Comparison of ENCODE assay signal across 8 cellular contexts in genomic region chr16:54284931-54285413, GRCh38. TPM values are rescaled to one million over a fixed set of nuclear protein-coding genes. Genes with fewer than 3 reads are reported as not detected.
DNase-seq lines count a peak whose midpoint lies in the region; ATAC-seq, FAIRE-seq and TF ChIP-seq lines count a peak whose summit lies in the region.

No MANE protein-coding gene starts in this region.

- H3K27ac ChIP-seq in keratinocyte (ENCODE audit: control insufficient read depth, insufficient read depth, low read length), result no peak overlapping the region
- peak overlapping the region; percentile 77 to 91 for H3K27ac ChIP-seq in tibial artery

- no peaks in the 10 kb centered on the region for H3K9me3 Mint-ChIP-seq in activated T-cell treated with anti-CD3 and anti-CD28 coated beads, Interleukin-2, amount 50 U/mL, for 4 hours
- no peaks in the 10 kb centered on the region for H3K9me3 Mint-ChIP-seq in activated T-helper 2 cell treated with anti-CD3 and anti-CD28 coated beads, Interferon-gamma antibody, Interleukin-2, Interleukin-4, amounts not matched to agents 10 μg/mL and 5 μg/mL and 100 μg/mL, durations not matched to agents 14 hours and 24 hours and 36 hours

- dilution Hi-C loops in keratinocyte (cut with MboI; ENCODE audit: extremely low pct_ligation_motif_present, low sequenced_read_pairs), result no loop called here

- peak overlapping the region; percentile 69 for H2AFZ ChIP-seq in keratinocyte (ENCODE audit: control insufficient read depth, low read length)

- no peak for ATAC-seq in activated T-cell treated with anti-CD3 and anti-CD28 coated beads, Interleukin-2, amount 50 U/mL, for 4 hours
- ATAC-seq in HG03378 (IDR thresholded peaks at IDR 0.05; ENCODE audit: unreplicated experiment), result no peak

- H3K9ac ChIP-seq in keratinocyte (ENCODE audit: control insufficient read depth, extremely low read depth, insufficient read depth, low read length), result peak overlapping the region; percentile 89

- H3K27me3 Mint-ChIP-seq in activated T-cell treated with anti-CD3 and anti-CD28 coated beads, Interleukin-2, amount 50 U/mL, for 4 hours (ENCODE audit: low read depth), result peaks cover 76% of the 10 kb centered on the region
- H3K27me3 Mint-ChIP-seq in activated T-helper 2 cell treated with anti-CD3 and anti-CD28 coated beads, Interferon-gamma antibody, Interleukin-2, Interleukin-4, amounts not matched to agents 10 μg/mL and 5 μg/mL and 100 μg/mL, durations not matched to agents 14 hours and 24 hours and 36 hours (ENCODE audit: low read depth), result peaks cover 71% of the 10 kb centered on the region

- H3K4me1 ChIP-seq in keratinocyte (ENCODE audit: control insufficient read depth, extremely low read depth, insufficient read depth, low read length), result no peaks in the 10 kb centered on the region
- peaks cover 0 to 41% (median 29%) of the 10 kb centered on the region in 4 donors for H3K4me1 ChIP-seq in tibial artery

- no peak for FAIRE-seq in keratinocyte (lab: Jason Lieb, UNC)

- intact Hi-C loops in activated T-helper 2 cell treated with anti-CD3 and anti-CD28 coated beads, Interferon-gamma antibody, Interleukin-2, Interleukin-4, amounts not matched to agents 10 μg/mL and 5 μg/mL and 100 μg/mL, durations not matched to agents 14 hours and 24 hours and 36 hours (cut with micrococcal nuclease), result loop anchor here (5.0 to 10.0 kb wide), 6 partner anchors 340 to 1740 kb away; partner anchors contain the start of gene TOX3
- intact Hi-C loops in tibial artery (cut with DNase I; ENCODE audit: low total_unique reads), result loop anchor here (5.0 to 10.0 kb wide), 3 partner anchors 90 to 647 kb away; partner anchors contain the start of gene IRX5

- no peaks in the 10 kb centered on the region for H3K9me1 ChIP-seq in keratinocyte (ENCODE audit: control insufficient read depth, extremely low read depth, insufficient read depth, low read length)

- H3K27me3 ChIP-seq in keratinocyte (ENCODE audit: control insufficient read depth, extremely low read depth, insufficient read depth, low read length) (no peaks in the 10 kb centered on the region), tibial artery (peaks cover 0 to 16% of the 10 kb centered on the region in 2 donors)

- peaks cover 20% of the 10 kb centered on the region for H3K4me1 Mint-ChIP-seq in activated T-cell treated with anti-CD3 and anti-CD28 coated beads, Interleukin-2, amount 50 U/mL, for 4 hours (ENCODE audit: low read depth)
- H3K4me1 Mint-ChIP-seq in activated T-helper 2 cell treated with anti-CD3 and anti-CD28 coated beads, Interferon-gamma antibody, Interleukin-2, Interleukin-4, amounts not matched to agents 10 μg/mL and 5 μg/mL and 100 μg/mL, durations not matched to agents 14 hours and 24 hours and 36 hours (ENCODE audit: low read depth), result peaks cover 26% of the 10 kb centered on the region

- H3K9me3 ChIP-seq in keratinocyte (ENCODE audit: control insufficient read depth, low read depth, low read length), result no peaks in the 10 kb centered on the region
- no peaks in the 10 kb centered on the region for H3K9me3 ChIP-seq in tibial artery

- no peak for DNase-seq in activated T-cell treated with anti-CD3 and anti-CD28 coated beads, Interleukin-2, amount 50 U/mL, for 4 hours
- DNase-seq in activated T-cell treated with anti-CD3 and anti-CD28 coated beads for 4 hours, result no peak
- no peak for DNase-seq in activated T-helper 2 cell treated with anti-CD3 and anti-CD28 coated beads, Interferon-gamma antibody, Interleukin-2, Interleukin-4, amounts not matched to agents 10 μg/mL and 5 μg/mL and 100 μg/mL, durations not matched to agents 14 hours and 24 hours and 36 hours (ENCODE audit: low spot score)
- DNase-seq in keratinocyte (ENCODE audit: low read depth, low spot score), result no peak
- DNase-seq in tibial artery, result peak in 1 of 2 donors; percentile 69
- no peak for DNase-seq in stimulated activated CD4-positive, alpha-beta T cell treated with anti-CD3 and anti-CD28 coated beads, Interleukin-4, amount 100 ng/mL, for 4 hours
- DNase-seq in GM13977 (ENCODE audit: low spot score), result no peak

- peak overlapping the region; percentile 80 for H3K4me2 ChIP-seq in keratinocyte (ENCODE audit: control insufficient read depth, extremely low read depth, insufficient read depth, low read depth, low read length)

- peak overlapping the region; percentile 40 for H3K4me3 Mint-ChIP-seq in activated T-cell treated with anti-CD3 and anti-CD28 coated beads, Interleukin-2, amount 50 U/mL, for 4 hours
- peak overlapping the region; percentile 70 for H3K4me3 Mint-ChIP-seq in activated T-helper 2 cell treated with anti-CD3 and anti-CD28 coated beads, Interferon-gamma antibody, Interleukin-2, Interleukin-4, amounts not matched to agents 10 μg/mL and 5 μg/mL and 100 μg/mL, durations not matched to agents 14 hours and 24 hours and 36 hours (ENCODE audit: low read depth)

- no peak for TF ChIP-seq CTCF in keratinocyte (optimal IDR thresholded peaks at IDR 0.05 in 1 of 3, IDR thresholded peaks at IDR 0.05 in 1 of 3, conservative IDR thresholded peaks at IDR 0.05 in 1 of 3; ENCODE audit: extremely low read depth in 1 of 3, insufficient read depth in 2 of 3, low read length in 3 of 3)
- no peak for TF ChIP-seq CTCF in tibial artery (IDR thresholded peaks at IDR 0.05)
- TF ChIP-seq CTCF in GM13977 (IDR thresholded peaks at IDR 0.05; ENCODE audit: extremely low read depth, insufficient read depth, missing control alignments), result no peak

- no peaks in the 10 kb centered on the region for H3K79me2 ChIP-seq in keratinocyte (ENCODE audit: control insufficient read depth, insufficient read depth, low read length)

- H4K20me1 ChIP-seq in keratinocyte (ENCODE audit: control insufficient read depth, extremely low read depth, insufficient read depth, low read length), result no peaks in the 10 kb centered on the region

- H3K36me3 ChIP-seq in keratinocyte (ENCODE audit: control insufficient read depth in 2 of 2, extremely low read depth in 1 of 2, insufficient read depth in 2 of 2, low read length in 2 of 2), result no peaks in the 10 kb centered on the region
- peaks cover 0 to 14% (median 0%) of the 10 kb centered on the region in 3 donors for H3K36me3 ChIP-seq in tibial artery

- H3K27ac Mint-ChIP-seq in activated T-helper 2 cell treated with anti-CD3 and anti-CD28 coated beads, Interferon-gamma antibody, Interleukin-2, Interleukin-4, amounts not matched to agents 10 μg/mL and 5 μg/mL and 100 μg/mL, durations not matched to agents 14 hours and 24 hours and 36 hours, result peak overlapping the region; percentile 59

- H3K36me3 Mint-ChIP-seq in activated T-cell treated with anti-CD3 and anti-CD28 coated beads, Interleukin-2, amount 50 U/mL, for 4 hours (ENCODE audit: insufficient read depth), result peaks cover 2% of the 10 kb centered on the region
- H3K36me3 Mint-ChIP-seq in activated T-helper 2 cell treated with anti-CD3 and anti-CD28 coated beads, Interferon-gamma antibody, Interleukin-2, Interleukin-4, amounts not matched to agents 10 μg/mL and 5 μg/mL and 100 μg/mL, durations not matched to agents 14 hours and 24 hours and 36 hours (ENCODE audit: low read depth), result peaks cover 3% of the 10 kb centered on the region

- in situ Hi-C loops in GM13977 (cut with MboI; ENCODE audit: low pct_unique_long_range_greater_than_20kb, low sequenced_read_pairs, unreplicated experiment), result loop anchor here (25.0 kb wide), 2 partner anchors 652 to 723 kb away; partner anchors contain the start of gene IRX5

- H3K4me3 ChIP-seq in keratinocyte (ENCODE audit: control insufficient read depth in 2 of 3, extremely low read depth in 1 of 3, insufficient read depth in 2 of 3, low read depth in 1 of 3, low read length in 3 of 3), result peak overlapping the region; percentile 77 to 91 (median 82)
- H3K4me3 ChIP-seq in tibial artery, result peak overlapping the region; percentile 66 to 91

RNA-seq across cellular contexts. Expression of gene IRX3, which starts 1.6 kb away (rescaled TPM):
- under 1 TPM in 1 of 3 donors, not detected in 2; 0.16 TPM for total RNA-seq in activated T-cell treated with anti-CD3 and anti-CD28 coated beads, Interleukin-2, amount 50 U/mL, for 4 hours
- total RNA-seq in activated T-helper 2 cell treated with anti-CD3 and anti-CD28 coated beads, Interferon-gamma antibody, Interleukin-2, Interleukin-4, amounts not matched to agents 10 μg/mL and 5 μg/mL and 100 μg/mL, durations not matched to agents 14 hours and 24 hours and 36 hours, result 0.74 and 0.96 TPM in 2 replicates
- 1.7 to 3.3 TPM (median 2.7 TPM) in 3 replicates for polyA plus RNA-seq in keratinocyte
- 16.3 TPM for polyA plus RNA-seq in keratinocyte (2011; ENCODE audit: low read depth)
- 1.5 and 4.3 TPM in 2 replicates for polyA plus RNA-seq in keratinocyte (2011; cell fraction: cytosol; rRNA removed)
- 2.9 and 4.9 TPM in 2 replicates for polyA plus RNA-seq in keratinocyte (2011; cell fraction: nucleus; rRNA removed)
- 4.6 and 14.4 TPM in 2 replicates for polyA plus RNA-seq in keratinocyte (2012; ENCODE audit: low replicate concordance)
- 0.23 to 1.0 TPM (median 0.63 TPM) in 3 replicates for polyA minus RNA-seq in keratinocyte
- 6.9 TPM for polyA minus RNA-seq in keratinocyte (2011; cell fraction: cytosol; rRNA and poly(A)+ RNA removed)
- 2.5 and 3.0 TPM in 2 replicates for polyA minus RNA-seq in keratinocyte (2011; cell fraction: nucleus; rRNA and poly(A)+ RNA removed)
